In genomic region chr10:119849944-119850343, GRCh38 we compare ENCODE assay signal across 23 cellular contexts. TPM values are rescaled to one million over a fixed set of nuclear protein-coding genes. Genes with fewer than 3 reads are reported as not detected.
DNase-seq lines count a peak whose midpoint lies in the region; ATAC-seq and TF ChIP-seq lines count a peak whose summit lies in the region.
"Had no signal": no experiment of that assay in that cellular context is flagged by ENCODE, and none has a peak within 500 bp of the region (broad histone marks: within the 10 kb centered on the region; RNA-seq: fewer than 3 reads in every experiment).

No MANE protein-coding gene starts in this region.

- H2AK5ac ChIP-seq in H9 (ENCODE audit: insufficient read length, low read length): no peak overlapping the region

- peak overlapping the region; percentile 20; the same call in 1 of the 2 replicates for H3K4me3 ChIP-seq in ACC112 (ENCODE audit: low read depth, low read length)
- peak overlapping the region; percentile 7 for H3K4me3 ChIP-seq in adipocyte (ENCODE audit: low read length)
- H3K4me3 ChIP-seq in lower lobe of right lung: no peak overlapping the region
- H3K4me3 ChIP-seq: ascending aorta, BLaER1, right lobe of liver, upper lobe of left lung had no signal

- H3K4me2 ChIP-seq in H9 (ENCODE audit: insufficient read depth, insufficient read length, low read length): no peak overlapping the region
- H3K4me2 ChIP-seq: BLaER1 had no signal

- peaks cover 50% of the 10 kb centered on the region for H3K36me3 ChIP-seq in ACC112 (ENCODE audit: insufficient read depth, low read length)
- peaks cover 67% of the 10 kb centered on the region for H3K36me3 ChIP-seq in adipocyte (ENCODE audit: control insufficient read depth, insufficient read depth, low read length, severe bottlenecking)
- peaks cover 96% of the 10 kb centered on the region for H3K36me3 ChIP-seq in lower lobe of right lung

- H3K4me3 Mint-ChIP-seq in H9 (no peak overlapping the region), neural crest cell (no peak overlapping the region)
- H3K4me3 Mint-ChIP-seq: central memory CD8-positive, alpha-beta T cell had no signal

- DNase-seq in H9 (no peak), adipocyte (ENCODE audit: low read depth) (peak; percentile 13), neural crest cell (ENCODE audit: low read depth, low spot score) (no peak), GM03348 (ENCODE audit: low spot score) (no peak), lower lobe of right lung (no peak), SK-N-DZ (ENCODE audit: low spot score) (no peak)
- DNase-seq: activated CD4-positive, alpha-beta T cell treated with anti-CD3 and anti-CD28 coated beads for 48 hours; Calu3; islet precursor cell; Karpas-422; left ventricle myocardium superior; NCI-H2171; NCI-H524; right lobe of liver; T-helper 2 cell; upper lobe of left lung had no signal

- no peak overlapping the region for H2BK5ac ChIP-seq in H9 (ENCODE audit: insufficient read length, low read length)

- H3K27ac Mint-ChIP-seq in H9 (peak overlapping the region in 2 of 3 experiments; percentile 58 to 72; a peak in 2 of 7 replicates), neural crest cell (ENCODE audit: unreplicated experiment) (peak overlapping the region; percentile 31)
- H3K27ac Mint-ChIP-seq: activated naive CD4-positive, alpha-beta T cell treated with anti-CD3 and anti-CD28 coated beads, Interleukin-2, amount 50 U/mL, for 72 hours; activated T-helper 2 cell treated with anti-CD3 and anti-CD28 coated beads, Interferon-gamma antibody, Interleukin-2, Interleukin-4, amounts not matched to agents 10 μg/mL and 5 μg/mL and 100 μg/mL, durations not matched to agents 14 hours and 24 hours and 36 hours had no signal

- H3K4ac ChIP-seq in H9 (ENCODE audit: low read depth, low read length): no peak overlapping the region

- H3K4me1 Mint-ChIP-seq in H9 (peaks cover 0 to 4% of the 10 kb centered on the region in 2 experiments; a peak in 2 of 4 replicates), neural crest cell (no peaks in the 10 kb centered on the region)

- H3K4me1 ChIP-seq in ACC112 (ENCODE audit: control insufficient read depth, insufficient read depth, low read length, unreplicated experiment) (peaks cover 16% of the 10 kb centered on the region), H9 (ENCODE audit: insufficient read depth, low read length) (no peaks in the 10 kb centered on the region; the same call in 1 of the 2 replicates), adipocyte (ENCODE audit: control insufficient read depth, insufficient read depth, low read length) (peaks cover 39% of the 10 kb centered on the region), lower lobe of right lung (peaks cover 9% of the 10 kb centered on the region)
- H3K4me1 ChIP-seq: ascending aorta, right lobe of liver had no signal

- peaks cover 3% of the 10 kb centered on the region for H3K79me2 ChIP-seq in ACC112 (ENCODE audit: control insufficient read depth, insufficient read depth, low read length, unreplicated experiment)
- no peaks in the 10 kb centered on the region for H3K79me2 ChIP-seq in H9 (ENCODE audit: insufficient read depth, low read length)

- no peak overlapping the region for H2BK12ac ChIP-seq in H9 (ENCODE audit: insufficient read length, low read depth, low read length)

- no peaks in the 10 kb centered on the region for H3K27me3 ChIP-seq in ACC112 (ENCODE audit: insufficient read depth, low read length)
- H3K27me3 ChIP-seq in H9 (ENCODE audit: insufficient read depth, low read length): no peaks in the 10 kb centered on the region
- H3K27me3 ChIP-seq in adipocyte (replicated peaks; ENCODE audit: control insufficient read depth, insufficient read depth, low read length): no peaks in the 10 kb centered on the region
- no peaks in the 10 kb centered on the region for H3K27me3 ChIP-seq in lower lobe of right lung (ENCODE audit: low read depth)
- H3K27me3 ChIP-seq: ascending aorta, BLaER1, right lobe of liver, upper lobe of left lung had no signal

- H4K8ac ChIP-seq in H9 (replicated peaks; ENCODE audit: insufficient read length, low read depth, low read length): no peak overlapping the region

- H3K36me3 Mint-ChIP-seq in H9 (ENCODE audit: insufficient read depth in 1 of 3, low read depth in 3 of 3): peaks cover 32 to 75% (median 65%) of the 10 kb centered on the region in 3 experiments; a peak in 6 of 7 replicates
- H3K36me3 Mint-ChIP-seq in neural crest cell (ENCODE audit: low read depth): peaks cover 25% of the 10 kb centered on the region

- H3K9me3 ChIP-seq in H9 (ENCODE audit: control insufficient read depth, low read depth, low read length): no peaks in the 10 kb centered on the region
- H3K9me3 ChIP-seq in adipocyte (ENCODE audit: control insufficient read depth, low read length): no peaks in the 10 kb centered on the region
- H3K9me3 ChIP-seq in lower lobe of right lung: no peaks in the 10 kb centered on the region
- H3K9me3 ChIP-seq: ascending aorta, BLaER1, right lobe of liver, upper lobe of left lung had no signal

- H2BK120ac ChIP-seq in H9 (ENCODE audit: low read depth, low read length, poor library complexity, severe bottlenecking): no peak overlapping the region

- H2BK15ac ChIP-seq in H9 (ENCODE audit: low read depth, low read length): no peak overlapping the region

- no peak overlapping the region for H3K9ac ChIP-seq in H9 (ENCODE audit: extremely low read depth, insufficient read length, low read length)
- H3K9ac ChIP-seq in adipocyte (ENCODE audit: low read length): peak overlapping the region; percentile 20
- H3K9ac ChIP-seq: BLaER1 had no signal

- H3K23me2 ChIP-seq in H9 (ENCODE audit: insufficient read length, low read depth, low read length, poor library complexity, severe bottlenecking): no peaks in the 10 kb centered on the region

- ATAC-seq in GM21447 (IDR thresholded peaks at IDR 0.05; ENCODE audit: unreplicated experiment): no peak
- no peak for ATAC-seq in lower lobe of right lung
- ATAC-seq: activated naive CD4-positive, alpha-beta T cell treated with anti-CD3 and anti-CD28 coated beads, Interleukin-2, amount 50 U/mL, for 72 hours; left ventricle myocardium superior had no signal

- H3K23ac ChIP-seq in H9 (ENCODE audit: insufficient read length, low read depth, low read length): no peak overlapping the region

- no peak overlapping the region for H3T11ph ChIP-seq in H9 (ENCODE audit: low read length)

- H4K91ac ChIP-seq in H9 (ENCODE audit: insufficient read length, low read depth, low read length): no peak overlapping the region

- no peaks in the 10 kb centered on the region for H3K79me1 ChIP-seq in H9 (ENCODE audit: insufficient read depth, low read depth, low read length, poor library complexity, severe bottlenecking)

- no peak overlapping the region for H4K5ac ChIP-seq in H9 (ENCODE audit: insufficient read length, low read depth, low read length)

- H4K20me1 ChIP-seq in H9 (ENCODE audit: control insufficient read depth, insufficient read depth, insufficient read length): no peaks in the 10 kb centered on the region

- no CpG with 5 or more reads among the region's 3 CpGs for WGBS in H9 (ENCODE audit: extremely low coverage, insufficient read length, low lambda C conversion rate)

- H3K27ac ChIP-seq in ACC112 (ENCODE audit: low read depth, low read length) (peak overlapping the region; percentile 51), H9 (ENCODE audit: insufficient read length, low read depth, low read length) (no peak overlapping the region), lower lobe of right lung (no peak overlapping the region)
- H3K27ac ChIP-seq: ascending aorta, BLaER1, right lobe of liver had no signal

- no peak overlapping the region for H3K56ac ChIP-seq in H9 (ENCODE audit: insufficient read length, low read depth, low read length)

- H3K27me3 Mint-ChIP-seq in H9 (ENCODE audit: low read depth) (no peaks in the 10 kb centered on the region), neural crest cell (ENCODE audit: low read depth) (no peaks in the 10 kb centered on the region)
- H3K27me3 Mint-ChIP-seq: central memory CD8-positive, alpha-beta T cell had no signal

- no peak overlapping the region for H2BK20ac ChIP-seq in H9 (ENCODE audit: low read depth, low read length, poor library complexity, severe bottlenecking)

- H2AFZ ChIP-seq in ACC112 (ENCODE audit: low read length, unreplicated experiment): no peak overlapping the region
- no peak overlapping the region for H2AFZ ChIP-seq in H9 (ENCODE audit: low read length)

- TF ChIP-seq CTCF in H9 (conservative IDR thresholded peaks at IDR 0.05) (no peak), neural crest cell (conservative IDR thresholded peaks at IDR 0.05) (no peak), lower lobe of right lung (IDR thresholded peaks at IDR 0.05) (no peak)

- H3K9me3 Mint-ChIP-seq in H9 (no peaks in the 10 kb centered on the region), neural crest cell (no peaks in the 10 kb centered on the region)
- H3K9me3 Mint-ChIP-seq: activated naive CD4-positive, alpha-beta T cell treated with anti-CD3 and anti-CD28 coated beads, Interleukin-2, amount 50 U/mL, for 72 hours; activated T-helper 2 cell treated with anti-CD3 and anti-CD28 coated beads, Interferon-gamma antibody, Interleukin-2, Interleukin-4, amounts not matched to agents 10 μg/mL and 5 μg/mL and 100 μg/mL, durations not matched to agents 14 hours and 24 hours and 36 hours; central memory CD8-positive, alpha-beta T cell had no signal

- H3K18ac ChIP-seq in H9 (ENCODE audit: insufficient read length, low read depth, low read length): no peak overlapping the region

- intact Hi-C loops in lower lobe of right lung (cut with DNase I): no loop called here

- H3K14ac ChIP-seq in H9 (ENCODE audit: insufficient read depth, low read length): no peak overlapping the region

RNA-seq across cellular contexts. Expression of gene MCMBP, which starts 22.7 kb away (rescaled TPM):
- total RNA-seq in H9 (2021) (87.1 and 90.2 TPM in 2 replicates), neural crest cell (93.3 and 94.9 TPM in 2 replicates), lower lobe of right lung (52.1 TPM)
- polyA plus RNA-seq in SK-N-DZ (2014; cell fraction: cytosol; rRNA removed): 108 and 112 TPM in 2 replicates
- polyA plus RNA-seq in SK-N-DZ (2014; cell fraction: nucleus; rRNA removed): 75.5 and 79.2 TPM in 2 replicates

RNA-seq across cellular contexts. Expression of gene SEC23IP, which starts 42.6 kb away (rescaled TPM):
- total RNA-seq in H9 (2021) (91.9 and 93.0 TPM in 2 replicates), neural crest cell (80.2 and 86.2 TPM in 2 replicates), lower lobe of right lung (58.8 TPM)
- polyA plus RNA-seq in SK-N-DZ (2014; cell fraction: cytosol; rRNA removed): 14.5 and 20.9 TPM in 2 replicates
- 10.6 and 20.8 TPM in 2 replicates for polyA plus RNA-seq in SK-N-DZ (2014; cell fraction: nucleus; rRNA removed)
